In the genomic region with DNA sequence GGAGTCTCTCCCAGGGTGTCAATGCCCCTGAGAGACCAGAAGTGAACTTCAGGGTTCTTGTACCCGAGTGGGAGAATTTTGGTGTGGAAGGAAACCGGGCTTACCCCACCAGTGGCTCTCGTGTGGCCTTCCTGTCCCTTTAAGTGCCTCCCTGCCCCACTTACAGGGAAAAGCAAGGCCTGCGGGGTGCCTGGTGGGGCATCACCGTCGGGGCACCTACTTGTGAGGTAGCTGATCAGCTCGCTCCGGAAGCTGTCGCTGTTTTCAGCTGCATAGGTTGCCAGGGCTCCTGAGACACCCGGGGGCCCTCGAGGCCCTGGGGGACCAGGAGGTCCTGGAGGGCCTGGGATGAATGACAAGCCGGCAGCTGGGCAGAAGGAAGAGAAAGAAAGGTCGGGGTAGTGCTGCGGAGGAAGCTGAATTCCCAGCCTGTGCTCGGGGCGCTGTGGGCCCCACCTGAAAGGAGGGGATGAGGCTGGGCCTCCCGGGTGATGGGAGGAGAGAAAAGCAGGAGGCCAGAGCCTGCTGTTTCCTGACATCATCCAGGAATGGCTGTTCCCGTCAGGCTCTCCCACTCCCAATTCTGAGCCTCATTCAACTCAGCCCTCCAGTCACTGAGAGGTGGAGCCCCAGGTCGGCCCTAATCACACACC, we compare ENCODE assay signal across 1 cellular context.
TF ChIP-seq lines count a peak whose summit lies in the region.

No MANE protein-coding gene starts in this region.

TF ChIP-seq in HEK293, 187 proteins besides CTCF, POLR2A, EP300 and RAD21 (continued from another document and continues in another):
- TF ChIP-seq ZBTB8A (tag by site-specific recombination; IDR thresholded peaks at IDR 0.05) (0 out of 2 replicates have a peak, but pooled peaks have one; percentile 22), ZFP37 (tag by site-specific recombination; IDR thresholded peaks at IDR 0.05) (no peak), ZNF248 (tag by site-specific recombination; IDR thresholded peaks at IDR 0.05) (no peak), YY1 (tag by site-specific recombination; IDR thresholded peaks at IDR 0.05) (no peak), ZBTB20 (tag by site-specific recombination; IDR thresholded peaks at IDR 0.05) (peak; percentile 42; the same call in 1 of the 2 replicates), ZBTB17 (tag by site-specific recombination; IDR thresholded peaks at IDR 0.05) (no peak), ZNF560 (tag by site-specific recombination; IDR thresholded peaks at IDR 0.05; ENCODE audit: borderline replicate concordance) (no peak), ZNF544 (tag by site-specific recombination; IDR thresholded peaks at IDR 0.05) (no peak), ZNF830 (tag by site-specific recombination; IDR thresholded peaks at IDR 0.05; ENCODE audit: low read depth) (no peak), ZNF426 (tag by site-specific recombination; IDR thresholded peaks at IDR 0.05) (no peak), BCL11B (tag by site-specific recombination; IDR thresholded peaks at IDR 0.05; ENCODE audit: low read depth) (no peak), PRDM1 (tag by site-specific recombination; IDR thresholded peaks at IDR 0.05) (no peak), ZBTB7A (tag by site-specific recombination; IDR thresholded peaks at IDR 0.05; ENCODE audit: low read depth) (no peak), SALL2 (tag by site-specific recombination; IDR thresholded peaks at IDR 0.05; ENCODE audit: borderline replicate concordance) (no peak), ZFP69B (tag by site-specific recombination; IDR thresholded peaks at IDR 0.05) (peak; percentile 96), ZSCAN23 (tag by site-specific recombination; IDR thresholded peaks at IDR 0.05) (no peak), ZNF341 (tag by site-specific recombination; IDR thresholded peaks at IDR 0.05; ENCODE audit: low read depth) (peak; percentile 88), GLI2 (tag by site-specific recombination; IDR thresholded peaks at IDR 0.05; ENCODE audit: borderline replicate concordance, low read depth) (no peak), SCRT2 (tag by site-specific recombination; IDR thresholded peaks at IDR 0.05) (no peak), ZNF24 (tag by site-specific recombination; IDR thresholded peaks at IDR 0.05) (no peak), ZIC2 (tag by site-specific recombination; IDR thresholded peaks at IDR 0.05) (peak; percentile 7; the same call in 1 of the 2 replicates), ZNF10 (tag by site-specific recombination; IDR thresholded peaks at IDR 0.05) (no peak), ZSCAN30 (tag by site-specific recombination; IDR thresholded peaks at IDR 0.05) (no peak)
- TF ChIP-seq, protein P1, sequence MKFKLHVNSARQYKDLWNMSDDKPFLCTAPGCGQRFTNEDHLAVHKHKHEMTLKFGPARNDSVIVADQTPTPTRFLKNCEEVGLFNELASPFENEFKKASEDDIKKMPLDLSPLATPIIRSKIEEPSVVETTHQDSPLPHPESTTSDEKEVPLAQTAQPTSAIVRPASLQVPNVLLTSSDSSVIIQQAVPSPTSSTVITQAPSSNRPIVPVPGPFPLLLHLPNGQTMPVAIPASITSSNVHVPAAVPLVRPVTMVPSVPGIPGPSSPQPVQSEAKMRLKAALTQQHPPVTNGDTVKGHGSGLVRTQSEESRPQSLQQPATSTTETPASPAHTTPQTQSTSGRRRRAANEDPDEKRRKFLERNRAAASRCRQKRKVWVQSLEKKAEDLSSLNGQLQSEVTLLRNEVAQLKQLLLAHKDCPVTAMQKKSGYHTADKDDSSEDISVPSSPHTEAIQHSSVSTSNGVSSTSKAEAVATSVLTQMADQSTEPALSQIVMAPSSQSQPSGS (tag by site-specific recombination; IDR thresholded peaks at IDR 0.05; ENCODE audit: low read depth): no peak
- TF ChIP-seq, protein P2, sequence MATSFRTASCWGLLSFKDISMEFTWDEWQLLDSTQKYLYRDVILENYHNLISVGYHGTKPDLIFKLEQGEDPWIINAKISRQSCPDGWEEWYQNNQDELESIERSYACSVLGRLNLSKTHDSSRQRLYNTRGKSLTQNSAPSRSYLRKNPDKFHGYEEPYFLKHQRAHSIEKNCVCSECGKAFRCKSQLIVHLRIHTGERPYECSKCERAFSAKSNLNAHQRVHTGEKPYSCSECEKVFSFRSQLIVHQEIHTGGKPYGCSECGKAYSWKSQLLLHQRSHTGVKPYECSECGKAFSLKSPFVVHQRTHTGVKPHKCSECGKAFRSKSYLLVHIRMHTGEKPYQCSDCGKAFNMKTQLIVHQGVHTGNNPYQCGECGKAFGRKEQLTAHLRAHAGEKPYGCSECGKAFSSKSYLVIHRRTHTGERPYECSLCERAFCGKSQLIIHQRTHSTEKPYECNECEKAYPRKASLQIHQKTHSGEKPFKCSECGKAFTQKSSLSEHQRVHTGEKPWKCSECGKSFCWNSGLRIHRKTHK (tag by site-specific recombination; IDR thresholded peaks at IDR 0.05): no peak
- TF ChIP-seq, protein P3, sequence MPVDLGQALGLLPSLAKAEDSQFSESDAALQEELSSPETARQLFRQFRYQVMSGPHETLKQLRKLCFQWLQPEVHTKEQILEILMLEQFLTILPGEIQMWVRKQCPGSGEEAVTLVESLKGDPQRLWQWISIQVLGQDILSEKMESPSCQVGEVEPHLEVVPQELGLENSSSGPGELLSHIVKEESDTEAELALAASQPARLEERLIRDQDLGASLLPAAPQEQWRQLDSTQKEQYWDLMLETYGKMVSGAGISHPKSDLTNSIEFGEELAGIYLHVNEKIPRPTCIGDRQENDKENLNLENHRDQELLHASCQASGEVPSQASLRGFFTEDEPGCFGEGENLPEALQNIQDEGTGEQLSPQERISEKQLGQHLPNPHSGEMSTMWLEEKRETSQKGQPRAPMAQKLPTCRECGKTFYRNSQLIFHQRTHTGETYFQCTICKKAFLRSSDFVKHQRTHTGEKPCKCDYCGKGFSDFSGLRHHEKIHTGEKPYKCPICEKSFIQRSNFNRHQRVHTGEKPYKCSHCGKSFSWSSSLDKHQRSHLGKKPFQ (tag by site-specific recombination; IDR thresholded peaks at IDR 0.05): no peak
- TF ChIP-seq, protein P4, sequence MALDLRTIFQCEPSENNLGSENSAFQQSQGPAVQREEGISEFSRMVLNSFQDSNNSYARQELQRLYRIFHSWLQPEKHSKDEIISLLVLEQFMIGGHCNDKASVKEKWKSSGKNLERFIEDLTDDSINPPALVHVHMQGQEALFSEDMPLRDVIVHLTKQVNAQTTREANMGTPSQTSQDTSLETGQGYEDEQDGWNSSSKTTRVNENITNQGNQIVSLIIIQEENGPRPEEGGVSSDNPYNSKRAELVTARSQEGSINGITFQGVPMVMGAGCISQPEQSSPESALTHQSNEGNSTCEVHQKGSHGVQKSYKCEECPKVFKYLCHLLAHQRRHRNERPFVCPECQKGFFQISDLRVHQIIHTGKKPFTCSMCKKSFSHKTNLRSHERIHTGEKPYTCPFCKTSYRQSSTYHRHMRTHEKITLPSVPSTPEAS (tag by site-specific recombination; IDR thresholded peaks at IDR 0.05): no peak
- TF ChIP-seq, protein P5, sequence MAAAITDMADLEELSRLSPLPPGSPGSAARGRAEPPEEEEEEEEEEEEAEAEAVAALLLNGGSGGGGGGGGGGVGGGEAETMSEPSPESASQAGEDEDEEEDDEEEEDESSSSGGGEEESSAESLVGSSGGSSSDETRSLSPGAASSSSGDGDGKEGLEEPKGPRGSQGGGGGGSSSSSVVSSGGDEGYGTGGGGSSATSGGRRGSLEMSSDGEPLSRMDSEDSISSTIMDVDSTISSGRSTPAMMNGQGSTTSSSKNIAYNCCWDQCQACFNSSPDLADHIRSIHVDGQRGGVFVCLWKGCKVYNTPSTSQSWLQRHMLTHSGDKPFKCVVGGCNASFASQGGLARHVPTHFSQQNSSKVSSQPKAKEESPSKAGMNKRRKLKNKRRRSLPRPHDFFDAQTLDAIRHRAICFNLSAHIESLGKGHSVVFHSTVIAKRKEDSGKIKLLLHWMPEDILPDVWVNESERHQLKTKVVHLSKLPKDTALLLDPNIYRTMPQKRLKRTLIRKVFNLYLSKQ (tag by site-specific recombination; IDR thresholded peaks at IDR 0.05; ENCODE audit: borderline replicate concordance): no peak
- TF ChIP-seq, protein P6, sequence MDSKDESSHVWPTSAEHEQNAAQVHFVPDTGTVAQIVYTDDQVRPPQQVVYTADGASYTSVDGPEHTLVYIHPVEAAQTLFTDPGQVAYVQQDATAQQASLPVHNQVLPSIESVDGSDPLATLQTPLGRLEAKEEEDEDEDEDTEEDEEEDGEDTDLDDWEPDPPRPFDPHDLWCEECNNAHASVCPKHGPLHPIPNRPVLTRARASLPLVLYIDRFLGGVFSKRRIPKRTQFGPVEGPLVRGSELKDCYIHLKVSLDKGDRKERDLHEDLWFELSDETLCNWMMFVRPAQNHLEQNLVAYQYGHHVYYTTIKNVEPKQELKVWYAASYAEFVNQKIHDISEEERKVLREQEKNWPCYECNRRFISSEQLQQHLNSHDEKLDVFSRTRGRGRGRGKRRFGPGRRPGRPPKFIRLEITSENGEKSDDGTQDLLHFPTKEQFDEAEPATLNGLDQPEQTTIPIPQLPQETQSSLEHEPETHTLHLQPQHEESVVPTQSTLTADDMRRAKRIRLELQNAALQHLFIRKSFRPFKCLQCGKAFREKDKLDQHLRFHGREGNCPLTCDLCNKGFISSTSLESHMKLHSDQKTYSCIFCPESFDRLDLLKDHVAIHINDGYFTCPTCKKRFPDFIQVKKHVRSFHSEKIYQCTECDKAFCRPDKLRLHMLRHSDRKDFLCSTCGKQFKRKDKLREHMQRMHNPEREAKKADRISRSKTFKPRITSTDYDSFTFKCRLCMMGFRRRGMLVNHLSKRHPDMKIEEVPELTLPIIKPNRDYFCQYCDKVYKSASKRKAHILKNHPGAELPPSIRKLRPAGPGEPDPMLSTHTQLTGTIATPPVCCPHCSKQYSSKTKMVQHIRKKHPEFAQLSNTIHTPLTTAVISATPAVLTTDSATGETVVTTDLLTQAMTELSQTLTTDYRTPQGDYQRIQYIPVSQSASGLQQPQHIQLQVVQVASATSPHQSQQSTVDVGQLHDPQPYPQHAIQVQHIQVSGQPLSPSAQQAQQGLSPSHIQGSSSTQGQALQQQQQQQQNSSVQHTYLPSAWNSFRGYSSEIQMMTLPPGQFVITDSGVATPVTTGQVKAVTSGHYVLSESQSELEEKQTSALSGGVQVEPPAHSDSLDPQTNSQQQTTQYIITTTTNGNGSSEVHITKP (tag by site-specific recombination; IDR thresholded peaks at IDR 0.05): no peak
- TF ChIP-seq, protein P7, sequence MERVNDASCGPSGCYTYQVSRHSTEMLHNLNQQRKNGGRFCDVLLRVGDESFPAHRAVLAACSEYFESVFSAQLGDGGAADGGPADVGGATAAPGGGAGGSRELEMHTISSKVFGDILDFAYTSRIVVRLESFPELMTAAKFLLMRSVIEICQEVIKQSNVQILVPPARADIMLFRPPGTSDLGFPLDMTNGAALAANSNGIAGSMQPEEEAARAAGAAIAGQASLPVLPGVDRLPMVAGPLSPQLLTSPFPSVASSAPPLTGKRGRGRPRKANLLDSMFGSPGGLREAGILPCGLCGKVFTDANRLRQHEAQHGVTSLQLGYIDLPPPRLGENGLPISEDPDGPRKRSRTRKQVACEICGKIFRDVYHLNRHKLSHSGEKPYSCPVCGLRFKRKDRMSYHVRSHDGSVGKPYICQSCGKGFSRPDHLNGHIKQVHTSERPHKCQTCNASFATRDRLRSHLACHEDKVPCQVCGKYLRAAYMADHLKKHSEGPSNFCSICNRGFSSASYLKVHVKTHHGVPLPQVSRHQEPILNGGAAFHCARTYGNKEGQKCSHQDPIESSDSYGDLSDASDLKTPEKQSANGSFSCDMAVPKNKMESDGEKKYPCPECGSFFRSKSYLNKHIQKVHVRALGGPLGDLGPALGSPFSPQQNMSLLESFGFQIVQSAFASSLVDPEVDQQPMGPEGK (tag by site-specific recombination; IDR thresholded peaks at IDR 0.05): peak; percentile 14; the same call in 1 of the 2 replicates
- TF ChIP-seq, protein P8, sequence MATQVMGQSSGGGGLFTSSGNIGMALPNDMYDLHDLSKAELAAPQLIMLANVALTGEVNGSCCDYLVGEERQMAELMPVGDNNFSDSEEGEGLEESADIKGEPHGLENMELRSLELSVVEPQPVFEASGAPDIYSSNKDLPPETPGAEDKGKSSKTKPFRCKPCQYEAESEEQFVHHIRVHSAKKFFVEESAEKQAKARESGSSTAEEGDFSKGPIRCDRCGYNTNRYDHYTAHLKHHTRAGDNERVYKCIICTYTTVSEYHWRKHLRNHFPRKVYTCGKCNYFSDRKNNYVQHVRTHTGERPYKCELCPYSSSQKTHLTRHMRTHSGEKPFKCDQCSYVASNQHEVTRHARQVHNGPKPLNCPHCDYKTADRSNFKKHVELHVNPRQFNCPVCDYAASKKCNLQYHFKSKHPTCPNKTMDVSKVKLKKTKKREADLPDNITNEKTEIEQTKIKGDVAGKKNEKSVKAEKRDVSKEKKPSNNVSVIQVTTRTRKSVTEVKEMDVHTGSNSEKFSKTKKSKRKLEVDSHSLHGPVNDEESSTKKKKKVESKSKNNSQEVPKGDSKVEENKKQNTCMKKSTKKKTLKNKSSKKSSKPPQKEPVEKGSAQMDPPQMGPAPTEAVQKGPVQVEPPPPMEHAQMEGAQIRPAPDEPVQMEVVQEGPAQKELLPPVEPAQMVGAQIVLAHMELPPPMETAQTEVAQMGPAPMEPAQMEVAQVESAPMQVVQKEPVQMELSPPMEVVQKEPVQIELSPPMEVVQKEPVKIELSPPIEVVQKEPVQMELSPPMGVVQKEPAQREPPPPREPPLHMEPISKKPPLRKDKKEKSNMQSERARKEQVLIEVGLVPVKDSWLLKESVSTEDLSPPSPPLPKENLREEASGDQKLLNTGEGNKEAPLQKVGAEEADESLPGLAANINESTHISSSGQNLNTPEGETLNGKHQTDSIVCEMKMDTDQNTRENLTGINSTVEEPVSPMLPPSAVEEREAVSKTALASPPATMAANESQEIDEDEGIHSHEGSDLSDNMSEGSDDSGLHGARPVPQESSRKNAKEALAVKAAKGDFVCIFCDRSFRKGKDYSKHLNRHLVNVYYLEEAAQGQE (tag by site-specific recombination; IDR thresholded peaks at IDR 0.05): no peak
- TF ChIP-seq, protein P9, sequence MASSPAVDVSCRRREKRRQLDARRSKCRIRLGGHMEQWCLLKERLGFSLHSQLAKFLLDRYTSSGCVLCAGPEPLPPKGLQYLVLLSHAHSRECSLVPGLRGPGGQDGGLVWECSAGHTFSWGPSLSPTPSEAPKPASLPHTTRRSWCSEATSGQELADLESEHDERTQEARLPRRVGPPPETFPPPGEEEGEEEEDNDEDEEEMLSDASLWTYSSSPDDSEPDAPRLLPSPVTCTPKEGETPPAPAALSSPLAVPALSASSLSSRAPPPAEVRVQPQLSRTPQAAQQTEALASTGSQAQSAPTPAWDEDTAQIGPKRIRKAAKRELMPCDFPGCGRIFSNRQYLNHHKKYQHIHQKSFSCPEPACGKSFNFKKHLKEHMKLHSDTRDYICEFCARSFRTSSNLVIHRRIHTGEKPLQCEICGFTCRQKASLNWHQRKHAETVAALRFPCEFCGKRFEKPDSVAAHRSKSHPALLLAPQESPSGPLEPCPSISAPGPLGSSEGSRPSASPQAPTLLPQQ (tag by site-specific recombination; IDR thresholded peaks at IDR 0.05): peak; percentile 97
- TF ChIP-seq, protein P10, sequence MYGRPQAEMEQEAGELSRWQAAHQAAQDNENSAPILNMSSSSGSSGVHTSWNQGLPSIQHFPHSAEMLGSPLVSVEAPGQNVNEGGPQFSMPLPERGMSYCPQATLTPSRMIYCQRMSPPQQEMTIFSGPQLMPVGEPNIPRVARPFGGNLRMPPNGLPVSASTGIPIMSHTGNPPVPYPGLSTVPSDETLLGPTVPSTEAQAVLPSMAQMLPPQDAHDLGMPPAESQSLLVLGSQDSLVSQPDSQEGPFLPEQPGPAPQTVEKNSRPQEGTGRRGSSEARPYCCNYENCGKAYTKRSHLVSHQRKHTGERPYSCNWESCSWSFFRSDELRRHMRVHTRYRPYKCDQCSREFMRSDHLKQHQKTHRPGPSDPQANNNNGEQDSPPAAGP (tag by site-specific recombination; IDR thresholded peaks at IDR 0.05): peak; percentile 28; the same call in 1 of the 2 replicates
